Comparison of ENCODE assay signal across 1 cellular context in genomic region chr9:20358201-20358600, GRCh38.
TF ChIP-seq lines count a peak whose summit lies in the region.

No MANE protein-coding gene starts in this region.

TF ChIP-seq in HepG2, 621 proteins besides CTCF, POLR2A, EP300 and RAD21 (continued from another document):
- TF ChIP-seq ZBTB39 (CRISPR knock-in tag; IDR thresholded peaks at IDR 0.05) (no peak), PATZ1 (CRISPR knock-in tag; IDR thresholded peaks at IDR 0.05) (no peak), ZNF580 (CRISPR knock-in tag; IDR thresholded peaks at IDR 0.05; ENCODE audit: borderline replicate concordance, low read depth) (no peak), ZZZ3 (CRISPR knock-in tag; IDR thresholded peaks at IDR 0.05; ENCODE audit: borderline replicate concordance) (no peak), ZNF597 (CRISPR knock-in tag; IDR thresholded peaks at IDR 0.05) (no peak), ZNF841 (CRISPR knock-in tag; IDR thresholded peaks at IDR 0.05; ENCODE audit: borderline replicate concordance) (no peak), ISL2 (CRISPR knock-in tag; IDR thresholded peaks at IDR 0.05) (no peak)
